In the genomic region with DNA sequence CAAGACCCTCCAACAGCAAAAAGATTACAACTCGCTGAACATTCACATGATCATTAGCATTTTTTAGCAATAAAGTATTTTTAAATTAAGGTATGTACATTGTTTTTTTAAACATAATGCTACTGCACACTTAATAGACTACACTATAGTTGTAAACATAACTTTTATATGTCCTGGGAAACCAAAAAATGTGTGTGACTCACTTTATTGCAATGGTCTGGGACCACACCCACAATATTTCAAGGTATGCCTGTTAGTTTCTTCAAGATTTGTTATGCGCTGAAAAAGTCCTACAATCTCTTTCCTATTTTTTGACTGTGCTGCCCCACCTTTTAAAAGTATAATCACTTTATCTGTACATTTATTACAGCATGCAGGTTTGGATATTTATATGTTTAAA, we compare ENCODE assay signal across 1 cellular context.
TF ChIP-seq lines count a peak whose summit lies in the region.

No MANE protein-coding gene starts in this region.

TF ChIP-seq in HCT116, 20 proteins besides CTCF, POLR2A, EP300 and RAD21:
- TF ChIP-seq JUND (IDR thresholded peaks at IDR 0.05) (no peak), SRF (IDR thresholded peaks at IDR 0.05; ENCODE audit: low read depth) (no peak), SP1 (IDR thresholded peaks at IDR 0.05; ENCODE audit: low read depth) (no peak), ZFX (IDR thresholded peaks at IDR 0.05) (no peak), CBX3 (IDR thresholded peaks at IDR 0.05; ENCODE audit: low read depth) (no peak), ELF1 (IDR thresholded peaks at IDR 0.05; ENCODE audit: borderline replicate concordance, low read depth) (no peak), EZH2phosphoT487 (IDR thresholded peaks at IDR 0.05; ENCODE audit: borderline replicate concordance) (no peak), EZH2 (IDR thresholded peaks at IDR 0.05) (no peak), POLR2AphosphoS5 (IDR thresholded peaks at IDR 0.05; ENCODE audit: low read depth, low read length) (no peak), EGR1 (IDR thresholded peaks at IDR 0.05; ENCODE audit: low read depth) (no peak), YY1 (IDR thresholded peaks at IDR 0.05; ENCODE audit: extremely low read depth, insufficient replicate concordance, low read depth, low read length) (no peak), CEBPB (IDR thresholded peaks at IDR 0.05; ENCODE audit: low read depth) (no peak), ZNF274 (IDR thresholded peaks at IDR 0.05; ENCODE audit: low read depth, low read length) (no peak), FOSL1 (IDR thresholded peaks at IDR 0.05; ENCODE audit: low read depth) (no peak)
- TF ChIP-seq, protein P1, sequence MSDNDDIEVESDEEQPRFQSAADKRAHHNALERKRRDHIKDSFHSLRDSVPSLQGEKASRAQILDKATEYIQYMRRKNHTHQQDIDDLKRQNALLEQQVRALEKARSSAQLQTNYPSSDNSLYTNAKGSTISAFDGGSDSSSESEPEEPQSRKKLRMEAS (IDR thresholded peaks at IDR 0.05) = no peak
- TF ChIP-seq, protein P2, sequence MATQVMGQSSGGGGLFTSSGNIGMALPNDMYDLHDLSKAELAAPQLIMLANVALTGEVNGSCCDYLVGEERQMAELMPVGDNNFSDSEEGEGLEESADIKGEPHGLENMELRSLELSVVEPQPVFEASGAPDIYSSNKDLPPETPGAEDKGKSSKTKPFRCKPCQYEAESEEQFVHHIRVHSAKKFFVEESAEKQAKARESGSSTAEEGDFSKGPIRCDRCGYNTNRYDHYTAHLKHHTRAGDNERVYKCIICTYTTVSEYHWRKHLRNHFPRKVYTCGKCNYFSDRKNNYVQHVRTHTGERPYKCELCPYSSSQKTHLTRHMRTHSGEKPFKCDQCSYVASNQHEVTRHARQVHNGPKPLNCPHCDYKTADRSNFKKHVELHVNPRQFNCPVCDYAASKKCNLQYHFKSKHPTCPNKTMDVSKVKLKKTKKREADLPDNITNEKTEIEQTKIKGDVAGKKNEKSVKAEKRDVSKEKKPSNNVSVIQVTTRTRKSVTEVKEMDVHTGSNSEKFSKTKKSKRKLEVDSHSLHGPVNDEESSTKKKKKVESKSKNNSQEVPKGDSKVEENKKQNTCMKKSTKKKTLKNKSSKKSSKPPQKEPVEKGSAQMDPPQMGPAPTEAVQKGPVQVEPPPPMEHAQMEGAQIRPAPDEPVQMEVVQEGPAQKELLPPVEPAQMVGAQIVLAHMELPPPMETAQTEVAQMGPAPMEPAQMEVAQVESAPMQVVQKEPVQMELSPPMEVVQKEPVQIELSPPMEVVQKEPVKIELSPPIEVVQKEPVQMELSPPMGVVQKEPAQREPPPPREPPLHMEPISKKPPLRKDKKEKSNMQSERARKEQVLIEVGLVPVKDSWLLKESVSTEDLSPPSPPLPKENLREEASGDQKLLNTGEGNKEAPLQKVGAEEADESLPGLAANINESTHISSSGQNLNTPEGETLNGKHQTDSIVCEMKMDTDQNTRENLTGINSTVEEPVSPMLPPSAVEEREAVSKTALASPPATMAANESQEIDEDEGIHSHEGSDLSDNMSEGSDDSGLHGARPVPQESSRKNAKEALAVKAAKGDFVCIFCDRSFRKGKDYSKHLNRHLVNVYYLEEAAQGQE (IDR thresholded peaks at IDR 0.05; ENCODE audit: low read depth) = no peak
- TF ChIP-seq, protein P3, sequence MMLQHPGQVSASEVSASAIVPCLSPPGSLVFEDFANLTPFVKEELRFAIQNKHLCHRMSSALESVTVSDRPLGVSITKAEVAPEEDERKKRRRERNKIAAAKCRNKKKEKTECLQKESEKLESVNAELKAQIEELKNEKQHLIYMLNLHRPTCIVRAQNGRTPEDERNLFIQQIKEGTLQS (IDR thresholded peaks at IDR 0.05) = no peak
- TF ChIP-seq, protein P4, sequence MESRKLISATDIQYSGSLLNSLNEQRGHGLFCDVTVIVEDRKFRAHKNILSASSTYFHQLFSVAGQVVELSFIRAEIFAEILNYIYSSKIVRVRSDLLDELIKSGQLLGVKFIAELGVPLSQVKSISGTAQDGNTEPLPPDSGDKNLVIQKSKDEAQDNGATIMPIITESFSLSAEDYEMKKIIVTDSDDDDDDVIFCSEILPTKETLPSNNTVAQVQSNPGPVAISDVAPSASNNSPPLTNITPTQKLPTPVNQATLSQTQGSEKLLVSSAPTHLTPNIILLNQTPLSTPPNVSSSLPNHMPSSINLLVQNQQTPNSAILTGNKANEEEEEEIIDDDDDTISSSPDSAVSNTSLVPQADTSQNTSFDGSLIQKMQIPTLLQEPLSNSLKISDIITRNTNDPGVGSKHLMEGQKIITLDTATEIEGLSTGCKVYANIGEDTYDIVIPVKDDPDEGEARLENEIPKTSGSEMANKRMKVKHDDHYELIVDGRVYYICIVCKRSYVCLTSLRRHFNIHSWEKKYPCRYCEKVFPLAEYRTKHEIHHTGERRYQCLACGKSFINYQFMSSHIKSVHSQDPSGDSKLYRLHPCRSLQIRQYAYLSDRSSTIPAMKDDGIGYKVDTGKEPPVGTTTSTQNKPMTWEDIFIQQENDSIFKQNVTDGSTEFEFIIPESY (IDR thresholded peaks at IDR 0.05; ENCODE audit: extremely low read depth, insufficient replicate concordance, low read length) = no peak
